ENCODE assay signal across 34 cellular contexts in the genomic region with DNA sequence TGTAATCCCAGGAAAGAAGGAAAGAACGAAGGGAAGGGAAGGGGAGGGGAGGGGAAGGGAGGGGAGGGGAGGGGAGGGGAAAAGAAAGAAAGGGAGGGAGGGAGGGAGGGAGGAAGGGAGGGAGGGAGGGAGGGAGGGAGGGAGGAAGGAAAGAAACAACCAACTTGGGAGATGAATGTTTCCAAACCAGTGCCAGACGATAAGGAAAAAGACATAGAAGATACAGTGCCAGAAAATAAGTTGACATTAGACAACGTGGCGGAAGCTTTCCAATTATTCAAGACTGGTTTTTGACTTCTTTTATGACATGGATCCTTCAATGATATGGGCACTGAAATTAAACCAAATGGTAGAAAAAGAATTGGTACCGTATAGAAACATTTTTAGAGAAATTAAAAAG.
"Had no signal": no experiment of that assay in that cellular context is flagged by ENCODE, and none has a peak within 500 bp of the region (broad histone marks: within the 10 kb centered on the region; RNA-seq: fewer than 3 reads in every experiment).

No MANE protein-coding gene starts in this region.

- H3K9me3 ChIP-seq: adrenal gland, ascending aorta, body of pancreas, breast epithelium had no signal

- H3K4me3 ChIP-seq: adrenal gland, ascending aorta, body of pancreas, breast epithelium, cardiac muscle cell had no signal

- H3K27me3 ChIP-seq: adrenal gland, ascending aorta, body of pancreas, brain microvascular endothelial cell, breast epithelium, cardiac muscle cell had no signal

- H3K4me1 ChIP-seq: adrenal gland, ascending aorta, body of pancreas, breast epithelium had no signal

- H3K27ac ChIP-seq: adrenal gland, ascending aorta, body of pancreas, brain microvascular endothelial cell, breast epithelium, cardiac muscle cell had no signal

- FAIRE-seq: astrocyte, bronchial epithelial cell had no signal

- H3K36me3 ChIP-seq: adrenal gland, ascending aorta, brain microvascular endothelial cell, breast epithelium, cardiac muscle cell had no signal

- ATAC-seq: activated naive CD4-positive, alpha-beta T cell treated with anti-CD3 and anti-CD28 coated beads, Interleukin-2, amount 50 U/mL, for 72 hours; activated naive CD8-positive, alpha-beta T cell treated with anti-CD3 and anti-CD28 coated beads, Interleukin-2, amount 50 U/mL, for 24 hours; activated T-cell treated with anti-CD3 and anti-CD28 coated beads, Interleukin-2, amount 50 U/mL, for 4 hours; activated T-cell treated with anti-CD3 and anti-CD28 coated beads, Interleukin-2, amount 50 U/mL, for 72 hours; activated T-helper 17 cell treated with anti-CD3 and anti-CD28 coated beads, Interleukin-2, amount 50 U/mL, for 72 hours; body of pancreas had no signal

- DNase-seq: activated effector memory CD4-positive, alpha-beta T cell treated with anti-CD3 and anti-CD28 coated beads, Interleukin-2, amount 50 U/mL, for 16 hours; activated effector memory CD4-positive, alpha-beta T cell treated with Interleukin-2 at 50 U/mL for 16 hours; activated gamma-delta T cell; activated gamma-delta T cell treated with Interleukin-2 at 50 U/mL for 16 hours; activated naive CD4-positive, alpha-beta T cell; activated naive CD4-positive, alpha-beta T cell treated with anti-CD3 and anti-CD28 coated beads for 36 hours; activated naive CD4-positive, alpha-beta T cell treated with anti-CD3 and anti-CD28 coated beads, Interleukin-2, amount 10 ng/mL, durations not matched to agents 7 days and 5 days; activated naive CD4-positive, alpha-beta T cell treated with anti-CD3 and anti-CD28 coated beads, Interleukin-2, amount 50 U/mL, for 16 hours; activated naive CD4-positive, alpha-beta T cell treated with Interleukin-2 at 50 U/mL for 16 hours; activated naive CD8-positive, alpha-beta T cell treated with anti-CD3 and anti-CD28 coated beads for 36 hours; activated naive CD8-positive, alpha-beta T cell treated with anti-CD3 and anti-CD28 coated beads, Interleukin-2, amount 10 ng/mL, durations not matched to agents 7 days and 5 days; activated naive CD8-positive, alpha-beta T cell treated with anti-CD3 and anti-CD28 coated beads, Interleukin-2, amount 50 U/mL, for 24 hours; activated T-cell treated with anti-CD3 and anti-CD28 coated beads, Interleukin-2, amount 50 U/mL, for 1 hour; activated T-cell treated with anti-CD3 and anti-CD28 coated beads, Interleukin-2, amount 50 U/mL, for 24 hours; activated T-cell treated with anti-CD3 and anti-CD28 coated beads, Interleukin-2, amount 50 U/mL, for 4 hours; activated T-cell treated with anti-CD3 and anti-CD28 coated beads, Interleukin-2, amount 50 U/mL, for 48 hours; activated T-cell treated with anti-CD3 and anti-CD28 coated beads, Interleukin-2, amount 50 U/mL, for 72 hours; adrenal gland; amniotic stem cell; amygdala; anterior cingulate cortex; aorta; body of pancreas; brain microvascular endothelial cell; caudate nucleus; central memory CD4-positive, alpha-beta T cell; cerebellar nuclear complex had no signal
